In genomic region chr2:237744613-237745249, GRCh38 we compare ENCODE assay signal across 8 cellular contexts. TPM values are rescaled to one million over a fixed set of nuclear protein-coding genes. Genes with fewer than 3 reads are reported as not detected.
DNase-seq lines count a peak whose midpoint lies in the region; ATAC-seq and TF ChIP-seq lines count a peak whose summit lies in the region.

No MANE protein-coding gene starts in this region.

- no peaks in the 10 kb centered on the region for H3K27me3 ChIP-seq in sigmoid colon

- no peak for TF ChIP-seq POLR2A in sigmoid colon (IDR thresholded peaks at IDR 0.05)

- H3K4me1 ChIP-seq in sigmoid colon, result peaks cover 0 to 59% (median 57%) of the 10 kb centered on the region in 4 donors

- WGBS in sigmoid colon, 2 donors, result 54 to 55% methylated on average over 18 of the region's 18 CpGs

- intact Hi-C loops in left ventricle myocardium superior (cut with micrococcal nuclease), result loop anchor here (5.0 kb wide), 2 partner anchors 72 to 162 kb away; no protein-coding TSS in a partner anchor
- intact Hi-C loops in sigmoid colon (cut with DNase I), result loop anchor here (1.0 to 10.0 kb wide), 6 partner anchors 72 to 620 kb away; partner anchors contain the start of gene LRRFIP1

- H3K36me3 ChIP-seq in sigmoid colon, result peaks cover 0 to 20% (median 14%) of the 10 kb centered on the region in 4 donors

- no peaks in the 10 kb centered on the region for H3K9me3 ChIP-seq in sigmoid colon

- DNase-seq in NCI-H1417 (lab: John Stamatoyannopoulos, UW), result peak; percentile 35 to 78 (median 43)
- no peak for DNase-seq in NCI-H1417 treated with DMSO at 0.1 percent for 48 hours (lab: John Stamatoyannopoulos, UW)
- peak; percentile 24 for DNase-seq in KG1 (lab: John Stamatoyannopoulos, UW)
- peak; percentile 80 for DNase-seq in T-helper 9 cell
- DNase-seq in amniotic epithelial cell (ENCODE audit: low read depth), result peak; percentile 35
- DNase-seq in left ventricle myocardium superior, result peak; percentile 86
- DNase-seq in sigmoid colon, result peak; percentile 88

- peak overlapping the region; percentile 52 to 92 (median 77) for H3K27ac ChIP-seq in sigmoid colon

- ATAC-seq in left ventricle myocardium superior (peak; percentile 80), HG03025 (IDR thresholded peaks at IDR 0.05; ENCODE audit: low FRiP score, unreplicated experiment) (no peak)

- TF ChIP-seq CTCF in sigmoid colon (IDR thresholded peaks at IDR 0.05), result peak; percentile 94 to 98 (median 96)

- no peak overlapping the region for H3K4me3 ChIP-seq in sigmoid colon

- no peak for TF ChIP-seq EP300 in sigmoid colon (IDR thresholded peaks at IDR 0.05)

RNA-seq across cellular contexts. Expression of gene RBM44, which starts 53.8 kb away (rescaled TPM):
- total RNA-seq in left ventricle myocardium superior (0.32 TPM), sigmoid colon (1 to 10 TPM in 2 of 4 donors, under 1 TPM in 2; 0.68 to 1.7 (median 1.2) TPM)
- under 1 TPM in 1 of 3 donors, not detected in 2; 0.12 TPM for polyA plus RNA-seq in sigmoid colon
